ENCODE assay signal across 19 cellular contexts in genomic region chr3:179401561-179401960, GRCh38. TPM values are rescaled to one million over a fixed set of nuclear protein-coding genes. Genes with fewer than 3 reads are reported as not detected.
DNase-seq lines count a peak whose midpoint lies in the region; ATAC-seq, FAIRE-seq and TF ChIP-seq lines count a peak whose summit lies in the region.
"Had no signal": no experiment of that assay in that cellular context is flagged by ENCODE, and none has a peak within 500 bp of the region (broad histone marks: within the 10 kb centered on the region; RNA-seq: fewer than 3 reads in every experiment).

No MANE protein-coding gene starts in this region.

- peaks cover 10% of the 10 kb centered on the region for H3K36me3 Mint-ChIP-seq in activated CD4-positive, alpha-beta T cell treated with anti-CD3 and anti-CD28 coated beads, Interleukin-2, amount 10 ng/mL, durations not matched to agents 7 days and 5 days (ENCODE audit: low read depth)
- peaks cover 22% of the 10 kb centered on the region for H3K36me3 Mint-ChIP-seq in activated CD8-positive, alpha-beta T cell treated with anti-CD3 and anti-CD28 coated beads, Interleukin-2, amount 10 ng/mL, durations not matched to agents 7 days and 5 days (ENCODE audit: low read depth)

- no peaks in the 10 kb centered on the region for H3K4me1 Mint-ChIP-seq in activated CD4-positive, alpha-beta T cell treated with anti-CD3 and anti-CD28 coated beads, Interleukin-2, amount 10 ng/mL, durations not matched to agents 7 days and 5 days
- H3K4me1 Mint-ChIP-seq in activated CD8-positive, alpha-beta T cell treated with anti-CD3 and anti-CD28 coated beads, Interleukin-2, amount 10 ng/mL, durations not matched to agents 7 days and 5 days (ENCODE audit: low read depth): no peaks in the 10 kb centered on the region

- TF ChIP-seq CTCF in D721Med (IDR thresholded peaks at IDR 0.05; ENCODE audit: insufficient read depth, missing control alignments): no peak

- H3K27me3 Mint-ChIP-seq in activated CD4-positive, alpha-beta T cell treated with anti-CD3 and anti-CD28 coated beads, Interleukin-2, amount 10 ng/mL, durations not matched to agents 7 days and 5 days: no peaks in the 10 kb centered on the region
- no peaks in the 10 kb centered on the region for H3K27me3 Mint-ChIP-seq in activated CD8-positive, alpha-beta T cell treated with anti-CD3 and anti-CD28 coated beads, Interleukin-2, amount 10 ng/mL, durations not matched to agents 7 days and 5 days (ENCODE audit: low read depth)
- H3K27me3 Mint-ChIP-seq: CD4-positive, CD25-positive, alpha-beta regulatory T cell had no signal

- CTCF ChIA-PET in activated CD4-positive, alpha-beta T cell treated with anti-CD3 and anti-CD28 coated beads, Interleukin-2, amount 10 ng/mL, durations not matched to agents 7 days and 5 days (lab: Charles Lee): no interaction called here
- CTCF ChIA-PET in activated CD8-positive, alpha-beta T cell treated with anti-CD3 and anti-CD28 coated beads, Interleukin-2, amount 10 ng/mL, durations not matched to agents 7 days and 5 days (lab: Charles Lee): interaction anchor here (1.1 kb wide), 1 partner anchor 12 kb away, joined by 3 read pairs; no protein-coding TSS in a partner anchor

- no peak overlapping the region for H3K4me3 Mint-ChIP-seq in activated CD4-positive, alpha-beta T cell treated with anti-CD3 and anti-CD28 coated beads, Interleukin-2, amount 10 ng/mL, durations not matched to agents 7 days and 5 days
- no peak overlapping the region for H3K4me3 Mint-ChIP-seq in activated CD8-positive, alpha-beta T cell treated with anti-CD3 and anti-CD28 coated beads, Interleukin-2, amount 10 ng/mL, durations not matched to agents 7 days and 5 days
- H3K4me3 Mint-ChIP-seq: CD4-positive, CD25-positive, alpha-beta regulatory T cell had no signal

- H3K4me3 ChIP-seq in H7 (ENCODE audit: insufficient read depth, low read depth, low read length): no peak overlapping the region
- H3K4me3 ChIP-seq: BLaER1 treated with 17β-estradiol and CSF1 and Interleukin-3, amounts not matched to agents 10 nM and 100 nM; HAP-1 had no signal

- no peak for ATAC-seq in activated CD8-positive, alpha-beta T cell treated with anti-CD3 and anti-CD28 coated beads, Interleukin-2, amount 10 ng/mL, durations not matched to agents 7 days and 5 days
- ATAC-seq in HG03139 (IDR thresholded peaks at IDR 0.05; ENCODE audit: unreplicated experiment): no peak

- H3K9me3 Mint-ChIP-seq in activated CD4-positive, alpha-beta T cell treated with anti-CD3 and anti-CD28 coated beads, Interleukin-2, amount 10 ng/mL, durations not matched to agents 7 days and 5 days: no peaks in the 10 kb centered on the region
- no peaks in the 10 kb centered on the region for H3K9me3 Mint-ChIP-seq in activated CD8-positive, alpha-beta T cell treated with anti-CD3 and anti-CD28 coated beads, Interleukin-2, amount 10 ng/mL, durations not matched to agents 7 days and 5 days (ENCODE audit: insufficient read depth)
- H3K9me3 Mint-ChIP-seq: CD4-positive, CD25-positive, alpha-beta regulatory T cell had no signal

- POLR2A ChIA-PET in activated CD4-positive, alpha-beta T cell treated with anti-CD3 and anti-CD28 coated beads, Interleukin-2, amount 10 ng/mL, durations not matched to agents 7 days and 5 days (lab: Charles Lee): no interaction called here
- POLR2A ChIA-PET in activated CD8-positive, alpha-beta T cell treated with anti-CD3 and anti-CD28 coated beads, Interleukin-2, amount 10 ng/mL, durations not matched to agents 7 days and 5 days (lab: Charles Lee): no interaction called here

- FAIRE-seq in D721Med (lab: Jason Lieb, UNC): peak; percentile 11
- FAIRE-seq: GM12892, HTR-8/SVneo had no signal

- no peak for DNase-seq in D721Med (ENCODE audit: insufficient read length, low spot score)
- peak; percentile 5 for DNase-seq in H7
- peak; percentile 84 for DNase-seq in astrocyte of the hippocampus (ENCODE audit: low read depth, low spot score)
- DNase-seq in fibroblast of peridontal ligament (ENCODE audit: extremely low read depth): peak; percentile 12
- no peak for DNase-seq in activated CD4-positive, alpha-beta T cell treated with anti-CD3 and anti-CD28 coated beads, Interleukin-2, amount 10 ng/mL, durations not matched to agents 7 days and 5 days
- DNase-seq in iPS-NIHi11 (ENCODE audit: low spot score): no peak
- DNase-seq in activated CD8-positive, alpha-beta T cell treated with anti-CD3 and anti-CD28 coated beads, Interleukin-2, amount 10 ng/mL, durations not matched to agents 7 days and 5 days: no peak
- DNase-seq: 8988T; ACHN; CD4-positive, CD25-positive, alpha-beta regulatory T cell; DMS 273 treated with DMSO at 0.1 percent for 48 hours; DMS79; IMR-90; KBM-7 had no signal

- no peak overlapping the region for H3K27ac Mint-ChIP-seq in activated CD4-positive, alpha-beta T cell treated with anti-CD3 and anti-CD28 coated beads, Interleukin-2, amount 10 ng/mL, durations not matched to agents 7 days and 5 days
- H3K27ac Mint-ChIP-seq in activated CD8-positive, alpha-beta T cell treated with anti-CD3 and anti-CD28 coated beads, Interleukin-2, amount 10 ng/mL, durations not matched to agents 7 days and 5 days: no peak overlapping the region
- H3K27ac Mint-ChIP-seq: CD4-positive, CD25-positive, alpha-beta regulatory T cell had no signal

- H3K27me3 ChIP-seq in H7 (ENCODE audit: control insufficient read depth, insufficient read depth, low read length): no peaks in the 10 kb centered on the region
- H3K27me3 ChIP-seq: BLaER1 treated with 17β-estradiol and CSF1 and Interleukin-3, amounts not matched to agents 10 nM and 100 nM had no signal

- no peaks in the 10 kb centered on the region for H3K36me3 ChIP-seq in H7 (replicated peaks; ENCODE audit: control insufficient read depth, insufficient read depth, low read length)

RNA-seq across cellular contexts. Expression of gene GNB4, which starts 49.7 kb away (rescaled TPM):
- total RNA-seq in H7 (2014; rRNA removed; shearing (Covaris generic)): 50.4 and 56.1 TPM in 2 replicates
- 1 to 10 TPM; 6.9 to 7.4 TPM for total RNA-seq in activated CD4-positive, alpha-beta T cell treated with anti-CD3 and anti-CD28 coated beads, Interleukin-2, amount 10 ng/mL, durations not matched to agents 7 days and 5 days
- 10 to 100 TPM in 1 of 2 experiments, 1 to 10 TPM in 1; 6.7 to 10.3 TPM for total RNA-seq in activated CD8-positive, alpha-beta T cell treated with anti-CD3 and anti-CD28 coated beads, Interleukin-2, amount 10 ng/mL, durations not matched to agents 7 days and 5 days

RNA-seq across cellular contexts. Expression of gene MFN1, which starts 54.1 kb away (rescaled TPM):
- total RNA-seq in H7 (2014; rRNA removed; shearing (Covaris generic)): 21.7 and 24.5 TPM in 2 replicates
- 10 to 100 TPM; 36.3 to 36.9 TPM for total RNA-seq in activated CD4-positive, alpha-beta T cell treated with anti-CD3 and anti-CD28 coated beads, Interleukin-2, amount 10 ng/mL, durations not matched to agents 7 days and 5 days
- 10 to 100 TPM; 25.5 to 30.4 TPM for total RNA-seq in activated CD8-positive, alpha-beta T cell treated with anti-CD3 and anti-CD28 coated beads, Interleukin-2, amount 10 ng/mL, durations not matched to agents 7 days and 5 days

Comparison
In these comparisons a context has a peak if more than half of its experiments do, and no peak if none do; other contexts are left out.
1. DNase-seq: peak in H7 (single experiment), astrocyte of the hippocampus (single experiment) and fibroblast of peridontal ligament (single experiment); none in D721Med (single experiment), activated CD4-positive, alpha-beta T cell treated with anti-CD3 and anti-CD28 coated beads, Interleukin-2, amount 10 ng/mL, durations not matched to agents 7 days and 5 days (single experiment), iPS-NIHi11 (single experiment) and activated CD8-positive, alpha-beta T cell treated with anti-CD3 and anti-CD28 coated beads, Interleukin-2, amount 10 ng/mL, durations not matched to agents 7 days and 5 days (single experiment).